ENCODE assay signal across 1 cellular context in genomic region chr5:72153551-72153950, GRCh38.
TF ChIP-seq lines count a peak whose summit lies in the region.

No MANE protein-coding gene starts in this region.

TF ChIP-seq in WTC11, 78 proteins besides CTCF, POLR2A, EP300 and RAD21 (continued from another document):
- TF ChIP-seq FOXP4 (CRISPR knock-in tag; IDR thresholded peaks at IDR 0.05) (no peak), GRHL2 (CRISPR knock-in tag; IDR thresholded peaks at IDR 0.05; ENCODE audit: insufficient replicate concordance, severe bottlenecking) (no peak), SMAD4 (CRISPR knock-in tag; IDR thresholded peaks at IDR 0.05) (no peak), TP53 (CRISPR knock-in tag; IDR thresholded peaks at IDR 0.05) (no peak), ZNF396 (CRISPR knock-in tag; IDR thresholded peaks at IDR 0.05; ENCODE audit: borderline replicate concordance) (no peak), ZNF671 (CRISPR knock-in tag; IDR thresholded peaks at IDR 0.05) (no peak), MYBL2 (CRISPR knock-in tag; IDR thresholded peaks at IDR 0.05) (no peak), IRF2 (CRISPR knock-in tag; IDR thresholded peaks at IDR 0.05; ENCODE audit: borderline replicate concordance, low read depth) (no peak), TEAD4 (CRISPR knock-in tag; IDR thresholded peaks at IDR 0.05) (no peak), ESRRA (CRISPR knock-in tag; IDR thresholded peaks at IDR 0.05; ENCODE audit: borderline replicate concordance) (no peak), TEAD1 (CRISPR knock-in tag; IDR thresholded peaks at IDR 0.05) (no peak)
- TF ChIP-seq, protein P1, sequence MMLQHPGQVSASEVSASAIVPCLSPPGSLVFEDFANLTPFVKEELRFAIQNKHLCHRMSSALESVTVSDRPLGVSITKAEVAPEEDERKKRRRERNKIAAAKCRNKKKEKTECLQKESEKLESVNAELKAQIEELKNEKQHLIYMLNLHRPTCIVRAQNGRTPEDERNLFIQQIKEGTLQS (CRISPR knock-in tag; conservative IDR thresholded peaks at IDR 0.05) = no peak
